In the genomic region with DNA sequence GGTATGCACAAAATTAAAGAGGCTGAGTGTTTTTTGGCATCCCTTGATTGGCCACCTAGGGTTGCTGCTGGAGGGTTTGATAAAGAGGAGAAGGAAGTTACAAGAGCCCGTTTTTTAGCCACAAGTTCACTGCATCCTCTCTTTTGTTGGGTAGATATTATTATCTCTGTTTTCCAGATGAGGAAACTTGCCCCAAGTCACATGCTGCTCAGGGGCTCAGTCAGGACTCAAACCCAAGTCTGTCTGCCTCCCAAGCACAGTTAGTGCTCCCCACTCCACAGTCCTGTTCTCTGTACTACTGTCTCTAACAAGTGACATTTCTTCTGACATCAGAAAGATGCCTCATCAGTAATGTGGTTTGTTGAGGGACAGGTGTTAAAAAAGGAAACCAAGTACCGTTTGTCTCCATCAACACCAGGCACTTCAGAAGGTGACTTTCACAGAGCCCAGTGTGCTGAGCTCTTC, we compare ENCODE assay signal across 9 cellular contexts. TPM values are rescaled to one million over a fixed set of nuclear protein-coding genes. Genes with fewer than 3 reads are reported as not detected.
DNase-seq lines count a peak whose midpoint lies in the region; ATAC-seq, FAIRE-seq and TF ChIP-seq lines count a peak whose summit lies in the region.
"Had no signal": no experiment of that assay in that cellular context is flagged by ENCODE, and none has a peak within 500 bp of the region (broad histone marks: within the 10 kb centered on the region; RNA-seq: fewer than 3 reads in every experiment).

No MANE protein-coding gene starts in this region.

- H2BK20ac ChIP-seq in H1 (ENCODE audit: low read length), result no peak overlapping the region

- WGBS in H1 (ENCODE audit: extremely low coverage in 1 of 2, insufficient coverage in 1 of 2, insufficient read length in 1 of 2, insufficient replicate concordance in 2 of 2, low coverage in 1 of 2, low lambda C conversion rate in 2 of 2, missing lambda C conversion rate in 1 of 2), 2 experiments, result 75% methylated on average over 2 of the region's 2 CpGs; no CpG with 5 or more reads in 1 of the 2 experiments
- WGBS in transverse colon (ENCODE audit: low coverage in 1 of 2), 2 donors, result 57 to 68% methylated on average over 2 of the region's 2 CpGs
- 38 to 77% methylated on average over 2 of the region's 2 CpGs for WGBS in sigmoid colon, 2 donors

- H3K9me3 ChIP-seq in H1 (ENCODE audit: insufficient read depth in 2 of 2, low read depth in 1 of 2, low read length in 1 of 2), result no peaks in the 10 kb centered on the region
- no peaks in the 10 kb centered on the region for H3K9me3 ChIP-seq in transverse colon
- H3K9me3 ChIP-seq in sigmoid colon, result no peaks in the 10 kb centered on the region

- no peak overlapping the region for H3K23ac ChIP-seq in H1 (ENCODE audit: insufficient read length)

- intact Hi-C loops in transverse colon (cut with DNase I; ENCODE audit: low total_unique reads), result no loop called here
- intact Hi-C loops in sigmoid colon (cut with DNase I), result loop anchor here (10.0 kb wide), 1 partner anchor 160 kb away; no protein-coding TSS in a partner anchor

- no peaks in the 10 kb centered on the region for H3K79me1 ChIP-seq in H1 (ENCODE audit: low read depth, low read length)

- TF ChIP-seq POLR2A in H1 (IDR thresholded peaks at IDR 0.05; ENCODE audit: control extremely low read depth in 1 of 2, low read depth in 2 of 2, low read length in 2 of 2) (no peak), transverse colon (IDR thresholded peaks at IDR 0.05) (peak; percentile 24), sigmoid colon (IDR thresholded peaks at IDR 0.05) (no peak)

- peak overlapping the region; percentile 9; the same call in 1 of the 2 replicates for H2BK12ac ChIP-seq in H1 (ENCODE audit: low read depth, low read length)

- H3K18ac ChIP-seq in H1 (ENCODE audit: extremely low read depth, low read length), result no peak overlapping the region

- in situ Hi-C loops in transverse colon (cut with MboI; ENCODE audit: low pct_ligation_motif_present in 1 of 4, low pct_unique_long_range_greater_than_20kb in 1 of 4, low sequenced_read_pairs in 3 of 4), result loop anchor here in 3 of 4 donors (25.0 kb wide), 2 partner anchors 292 to 317 kb away; no protein-coding TSS in a partner anchor

- TF ChIP-seq EP300 in H1 (IDR thresholded peaks at IDR 0.05; ENCODE audit: borderline replicate concordance in 1 of 2, low read depth in 2 of 2, low read length in 2 of 2) (no peak), transverse colon (IDR thresholded peaks at IDR 0.05; ENCODE audit: low read depth) (no peak), sigmoid colon (IDR thresholded peaks at IDR 0.05) (no peak)

- H3K14ac ChIP-seq in H1 (ENCODE audit: insufficient read length), result no peak overlapping the region

- no peak overlapping the region for H2AFZ ChIP-seq in H1 (ENCODE audit: low read length)

- TF ChIP-seq CTCF in H1 (IDR thresholded peaks at IDR 0.05; ENCODE audit: control extremely low read depth in 1 of 3, insufficient read depth in 1 of 3, low read depth in 1 of 3, low read length in 3 of 3) (no peak), transverse colon (IDR thresholded peaks at IDR 0.05) (no peak), sigmoid colon (IDR thresholded peaks at IDR 0.05) (no peak)

- H4K20me1 ChIP-seq in H1 (replicated peaks in 1 of 2; ENCODE audit: control insufficient read depth in 1 of 2, insufficient read depth in 2 of 2, low read length in 2 of 2), result no peaks in the 10 kb centered on the region

- peak overlapping the region in 1 of 4 experiments; percentile 60; a peak in 1 of 7 replicates for H3K9ac ChIP-seq in H1 (replicated peaks in 1 of 4; ENCODE audit: extremely low read depth in 1 of 4, low read depth in 3 of 4, low read length in 3 of 4)

- peaks cover 0 to 10% (median 8%) of the 10 kb centered on the region in 4 experiments; a peak in 5 of 7 replicates for H3K27me3 ChIP-seq in H1 (replicated peaks in 1 of 4; ENCODE audit: control insufficient read depth in 3 of 4, extremely low read depth in 1 of 4, insufficient read depth in 3 of 4, low read length in 3 of 4)
- H3K27me3 ChIP-seq in transverse colon, result no peaks in the 10 kb centered on the region
- H3K27me3 ChIP-seq in sigmoid colon, result no peaks in the 10 kb centered on the region

- H3K36me3 ChIP-seq in H1 (ENCODE audit: control insufficient read depth in 2 of 4, insufficient read depth in 4 of 4, low read length in 3 of 4) (no peaks in the 10 kb centered on the region), transverse colon (no peaks in the 10 kb centered on the region), sigmoid colon (peaks cover 0 to 12% (median 2%) of the 10 kb centered on the region in 4 donors)

- H2BK5ac ChIP-seq in H1 (ENCODE audit: low read depth, low read length), result no peak overlapping the region

- H3K79me2 ChIP-seq in H1 (ENCODE audit: control insufficient read depth in 1 of 2, insufficient read depth in 2 of 2, low read length in 2 of 2), result no peaks in the 10 kb centered on the region

- no peak overlapping the region for H4K8ac ChIP-seq in H1 (ENCODE audit: extremely low read depth, insufficient read depth, low read length)

- H3K27ac ChIP-seq in H1 (ENCODE audit: low read depth, low read length), result no peak overlapping the region
- peak overlapping the region in 2 of 4 donors; percentile 75 to 79 for H3K27ac ChIP-seq in transverse colon
- no peak overlapping the region for H3K27ac ChIP-seq in sigmoid colon

- TF ChIP-seq RAD21 in H1 (IDR thresholded peaks at IDR 0.05 in 1 of 2, conservative IDR thresholded peaks at IDR 0.05 in 1 of 2; ENCODE audit: low read depth in 2 of 2, low read length in 2 of 2), result no peak

- ATAC-seq in HG03196 (IDR thresholded peaks at IDR 0.05; ENCODE audit: unreplicated experiment), result no peak

- H3K4me2 ChIP-seq in H1 (ENCODE audit: insufficient read depth in 1 of 2, low read depth in 2 of 2, low read length in 2 of 2), result peak overlapping the region; percentile 96 to 99; a peak in 3 of 4 replicates

- no peak overlapping the region for H2AK5ac ChIP-seq in H1 (ENCODE audit: low read depth, low read length)

- H2BK15ac ChIP-seq in H1 (ENCODE audit: low read length), result no peak overlapping the region

- CTCF ChIA-PET in H1 (lab: Charles Lee; ENCODE audit: partially characterized antibody), result interaction anchor here (0.8 to 1.4 kb wide), 4 partner anchors 9 to 37 kb away, joined by 3 to 7 read pairs (median 5); no protein-coding TSS in a partner anchor

- peaks cover 11% of the 10 kb centered on the region for H3K23me2 ChIP-seq in H1 (ENCODE audit: low read depth, low read length)

- H4K5ac ChIP-seq in H1 (ENCODE audit: insufficient read length, low read depth, low read length), result no peak overlapping the region

- no peak overlapping the region for H3K56ac ChIP-seq in H1 (replicated peaks; ENCODE audit: insufficient read length, low read depth, low read length)

- POLR2A ChIA-PET in H1 (lab: Charles Lee; ENCODE audit: partially characterized antibody), result interaction anchor here (0.6 kb wide), 1 partner anchor 10 kb away, joined by 3 read pairs; no protein-coding TSS in a partner anchor

- no peak overlapping the region for H4K91ac ChIP-seq in H1 (replicated peaks; ENCODE audit: insufficient read length, low read length)

- DNase-seq in stimulated activated CD4-positive, alpha-beta T cell treated with anti-CD3 and anti-CD28 coated beads, Interleukin-15, amount 100 ng/mL, for 24 hours, result peak; percentile 39
- no peak for DNase-seq in stimulated activated CD4-positive, alpha-beta T cell treated with anti-CD3 and anti-CD28 coated beads, Interleukin-12 subunit alpha, Interleukin-12 subunit beta, amount 100 ng/mL, for 4 hours
- DNase-seq in RPMI8226 (peak; percentile 20), H1 (ENCODE audit: low read depth in 1 of 2, low spot score in 2 of 2) (no peak), transverse colon (no peak), cerebellum (ENCODE audit: low spot score) (no peak), sigmoid colon (no peak)

- peaks cover 0 to 6% (median under 1%) of the 10 kb centered on the region in 4 experiments; a peak in 4 of 7 replicates for H3K4me1 ChIP-seq in H1 (replicated peaks in 1 of 4; ENCODE audit: control insufficient read depth in 3 of 4, insufficient read depth in 4 of 4, low read length in 3 of 4)
- H3K4me1 ChIP-seq in transverse colon, result peaks cover 10 to 29% (median 15%) of the 10 kb centered on the region in 4 donors
- peaks cover 0 to 27% (median 14%) of the 10 kb centered on the region in 4 donors for H3K4me1 ChIP-seq in sigmoid colon

- no peak for FAIRE-seq in H1 (lab: Jason Lieb, UNC)
- FAIRE-seq: endometrium had no signal

- no peak overlapping the region for H3K4ac ChIP-seq in H1 (replicated peaks; ENCODE audit: insufficient read length, low read depth, low read length)

- peak overlapping the region in 2 of 4 experiments; percentile 67 to 75; a peak in 3 of 8 replicates for H3K4me3 ChIP-seq in H1 (ENCODE audit: extremely low read depth in 1 of 4, insufficient read depth in 2 of 4, low read depth in 3 of 4, low read length in 4 of 4)
- no peak overlapping the region for H3K4me3 ChIP-seq in transverse colon
- H3K4me3 ChIP-seq in sigmoid colon, result no peak overlapping the region

- no peak overlapping the region for H2BK120ac ChIP-seq in H1 (replicated peaks; ENCODE audit: low read depth, low read length)

RNA-seq across cellular contexts. Expression of a gene that starts 1.4 kb away (rescaled TPM):
- 7.6 and 8.7 TPM in 2 replicates for total RNA-seq in H1 (2021; fragmentation: NEBNext Ultra II Directional; extraction: Animal tissue kit (Norgen Biotek cat#: 25700))
- polyA plus RNA-seq in H1 (2011; rRNA removed) (16.2 and 18.2 TPM in 2 replicates), sigmoid colon (1 to 10 TPM in 2 of 3 donors, under 1 TPM in 1; 0.92 to 4.2 (median 1.9) TPM)
- 12.7 TPM for polyA plus RNA-seq in H1 (2011; cell fraction: cytosol; rRNA removed)
- polyA plus RNA-seq in H1 (2011; cell fraction: nucleus; rRNA removed), result 22.8 TPM
- polyA plus RNA-seq in H1 (2012, experiment 1 of 2), result 5.9 to 11.0 TPM (median 9.7 TPM) in 4 replicates
- 9.6 TPM for polyA plus RNA-seq in H1 (2012, experiment 2 of 2)
- 6.6 TPM for polyA plus RNA-seq in H1 (2013, experiment 1 of 2)
- polyA plus RNA-seq in H1 (2013, experiment 2 of 2), result 5.7 TPM
- 2.7 and 3.3 TPM in 2 replicates for polyA minus RNA-seq in H1 (2011; rRNA and poly(A)+ RNA removed)
- 5.1 TPM for polyA minus RNA-seq in H1 (2011; cell fraction: cytosol; rRNA and poly(A)+ RNA removed)
- 8.6 TPM for polyA minus RNA-seq in H1 (2011; cell fraction: nucleus; rRNA and poly(A)+ RNA removed)
- total RNA-seq in transverse colon (1 to 10 TPM in 2 of 4 donors, under 1 TPM in 1, not detected in 1; 0.68 to 4.2 (median 1.7) TPM), cerebellum (2.1 TPM), sigmoid colon (1 to 10 TPM; 4.3 to 5.8 (median 5.5) TPM)

RNA-seq across cellular contexts. Expression of a gene that starts 23.5 kb away (rescaled TPM):
- total RNA-seq in H1 (2021; fragmentation: NEBNext Ultra II Directional; extraction: Animal tissue kit (Norgen Biotek cat#: 25700)), result 110 and 112 TPM in 2 replicates
- polyA plus RNA-seq in H1 (2011; rRNA removed), result 59.8 and 82.9 TPM in 2 replicates
- polyA plus RNA-seq in H1 (2011; cell fraction: cytosol; rRNA removed), result 76.9 TPM
- 45.6 TPM for polyA plus RNA-seq in H1 (2011; cell fraction: nucleus; rRNA removed)
- polyA plus RNA-seq in H1 (2012, experiment 1 of 2), result 93.9 to 128 TPM (median 97.4 TPM) in 4 replicates
- 16.8 TPM for polyA plus RNA-seq in H1 (2012, experiment 2 of 2)
- polyA plus RNA-seq in H1 (2013, experiment 1 of 2), result 127 TPM
- polyA plus RNA-seq in H1 (2013, experiment 2 of 2), result 136 TPM
- polyA minus RNA-seq in H1 (2011; rRNA and poly(A)+ RNA removed), result 97.7 and 150 TPM in 2 replicates
- polyA minus RNA-seq in H1 (2011; cell fraction: cytosol; rRNA and poly(A)+ RNA removed), result 47.0 TPM
- polyA minus RNA-seq in H1 (2011; cell fraction: nucleus; rRNA and poly(A)+ RNA removed), result 62.8 TPM
- 10 to 100 TPM; 28.9 to 78.2 (median 60.0) TPM for total RNA-seq in transverse colon
- 66.7 TPM for total RNA-seq in cerebellum
- total RNA-seq in sigmoid colon, result 100 to 1,000 TPM in 1 of 4 donors, 10 to 100 TPM in 3; 56.8 to 105 (median 72.7) TPM
- 10 to 100 TPM; 44.6 to 50.5 (median 48.3) TPM for polyA plus RNA-seq in sigmoid colon

Comparison
In these comparisons a context has a peak if more than half of its experiments do, and no peak if none do; other contexts are left out.
1. DNase-seq: peak in stimulated activated CD4-positive, alpha-beta T cell treated with anti-CD3 and anti-CD28 coated beads, Interleukin-15, amount 100 ng/mL, for 24 hours (single experiment) and RPMI8226 (single experiment); none in stimulated activated CD4-positive, alpha-beta T cell treated with anti-CD3 and anti-CD28 coated beads, Interleukin-12 subunit alpha, Interleukin-12 subunit beta, amount 100 ng/mL, for 4 hours (single experiment), H1 (0 of 2), transverse colon (single experiment), cerebellum (single experiment) and sigmoid colon (single experiment).